In genomic region chr2:82524826-82525225, GRCh38 we compare ENCODE assay signal across 28 cellular contexts.
DNase-seq lines count a peak whose midpoint lies in the region; ATAC-seq, FAIRE-seq and TF ChIP-seq lines count a peak whose summit lies in the region.
"Had no signal": no experiment of that assay in that cellular context is flagged by ENCODE, and none has a peak within 500 bp of the region (broad histone marks: within the 10 kb centered on the region; RNA-seq: fewer than 3 reads in every experiment).

No MANE protein-coding gene starts in this region.

- no peaks in the 10 kb centered on the region for H3K4me1 ChIP-seq in HepG2 (ENCODE audit: insufficient read depth, low read length)
- H3K4me1 ChIP-seq in right lobe of liver, result no peaks in the 10 kb centered on the region
- H3K4me1 ChIP-seq: A549; BE2C; BLaER1; BLaER1 treated with 17β-estradiol and CSF1 and Interleukin-3, amounts not matched to agents 10 nM and 100 nM; Caco-2 had no signal

- DNase-seq in HepG2 (ENCODE audit: low spot score), result no peak
- no peak for DNase-seq in right lobe of liver
- DNase-seq: 8988T; ACHN; AML-193; BE2C; C1 segment of cervical spinal cord; Caco-2; Calu3; CD4-positive, alpha-beta memory T cell; CD4-positive, alpha-beta T cell; CD8-positive, alpha-beta memory T cell; CD8-positive, alpha-beta T cell; COR-L47; DMS 273 treated with DMSO at 0.1 percent for 48 hours; DMS153; DMS53; DMS79; DMS79 treated with DMSO at 0.1 percent for 48 hours; DND-41; EL had no signal

- FAIRE-seq in HepG2 (lab: Jason Lieb, UNC), result no peak
- FAIRE-seq: A204.1, A549, D721Med had no signal

- ATAC-seq in HepG2, result no peak
- no peak for ATAC-seq in right lobe of liver
- ATAC-seq: A549; CD8-positive, alpha-beta T cell had no signal

- no peak overlapping the region for H2AFZ ChIP-seq in HepG2 (ENCODE audit: low read length)

- H3K4me3 ChIP-seq in HepG2 (replicated peaks in 1 of 3; ENCODE audit: insufficient read depth in 1 of 3, low read depth in 2 of 3, low read length in 3 of 3), result no peak overlapping the region
- H3K4me3 ChIP-seq in right lobe of liver, result no peak overlapping the region
- H3K4me3 ChIP-seq: A549; BLaER1; BLaER1 treated with 17β-estradiol and CSF1 and Interleukin-3, amounts not matched to agents 10 nM and 100 nM had no signal

- TF ChIP-seq EP300 in HepG2 (IDR thresholded peaks at IDR 0.05; ENCODE audit: low read depth in 2 of 2, low read length in 2 of 2) (no peak), HepG2 (CRISPR knock-in tag; IDR thresholded peaks at IDR 0.05; ENCODE audit: borderline replicate concordance) (no peak)

- no peaks in the 10 kb centered on the region for H3K79me2 ChIP-seq in HepG2 (ENCODE audit: insufficient read depth, low read length)

- H3K4me2 ChIP-seq in HepG2 (ENCODE audit: low read depth, low read length), result no peak overlapping the region
- H3K4me2 ChIP-seq: A549; BLaER1; BLaER1 treated with 17β-estradiol and CSF1 and Interleukin-3, amounts not matched to agents 10 nM and 100 nM had no signal

- no peaks in the 10 kb centered on the region for H4K20me1 ChIP-seq in HepG2 (ENCODE audit: insufficient read depth, low read length)
- H4K20me1 ChIP-seq: BLaER1; BLaER1 treated with 17β-estradiol and CSF1 and Interleukin-3, amounts not matched to agents 10 nM and 100 nM had no signal

- POLR2A ChIA-PET in HepG2 (lab: Yijun Ruan, JAX), result no interaction called here

- intact Hi-C loops in HepG2 (cut with micrococcal nuclease; ENCODE audit: unreplicated experiment) (no loop called here), right lobe of liver (cut with DNase I) (no loop called here)

- H3K27ac ChIP-seq in HepG2 (ENCODE audit: extremely low read length, insufficient read depth, low read length), result no peak overlapping the region
- no peak overlapping the region for H3K27ac ChIP-seq in right lobe of liver
- H3K27ac ChIP-seq: 22Rv1; A549; BLaER1; BLaER1 treated with 17β-estradiol and CSF1 and Interleukin-3, amounts not matched to agents 10 nM and 100 nM; C4-2B had no signal

- WGBS in HepG2 (ENCODE audit: low lambda C conversion rate), result 42% methylated on average over 7 of the region's 7 CpGs
- WGBS in right lobe of liver (ENCODE audit: insufficient coverage, low coverage, low lambda C conversion rate, missing lambda C conversion rate), result 77% methylated on average over 7 of the region's 7 CpGs

- CTCF ChIA-PET in HepG2 (lab: Yijun Ruan, JAX; ENCODE audit: low intra/inter-chr PET ratio, low total read pairs), result no interaction called here

- TF ChIP-seq CTCF in HepG2 (CRISPR knock-in tag; IDR thresholded peaks at IDR 0.05) (no peak), right lobe of liver (IDR thresholded peaks at IDR 0.05) (no peak)

- TF ChIP-seq POLR2A in HepG2 (IDR thresholded peaks at IDR 0.05; ENCODE audit: insufficient read depth in 1 of 2, low read depth in 2 of 2, low read length in 2 of 2) (no peak), right lobe of liver (IDR thresholded peaks at IDR 0.05) (no peak)

- in situ Hi-C loops in HepG2 (cut with HindIII; ENCODE audit: extremely low pct_ligation_motif_present, low pct_unique_long_range_greater_than_20kb), result no loop called here

- H3K9ac ChIP-seq in HepG2 (ENCODE audit: insufficient read depth, low read depth, low read length), result no peak overlapping the region
- H3K9ac ChIP-seq: BLaER1; BLaER1 treated with 17β-estradiol and CSF1 and Interleukin-3, amounts not matched to agents 10 nM and 100 nM had no signal

- TF ChIP-seq RAD21 in HepG2 (CRISPR knock-in tag; IDR thresholded peaks at IDR 0.05), result no peak

- H3K27me3 ChIP-seq in HepG2 (ENCODE audit: control insufficient read depth in 1 of 2, insufficient read depth in 2 of 2, low read length in 2 of 2) (no peaks in the 10 kb centered on the region), right lobe of liver (no peaks in the 10 kb centered on the region)
- H3K27me3 ChIP-seq: BE2C; BLaER1; BLaER1 treated with 17β-estradiol and CSF1 and Interleukin-3, amounts not matched to agents 10 nM and 100 nM had no signal

- H3K36me3 ChIP-seq in HepG2 (replicated peaks in 1 of 2; ENCODE audit: control insufficient read depth in 1 of 2, insufficient read depth in 2 of 2, low read length in 2 of 2) (no peaks in the 10 kb centered on the region), right lobe of liver (no peaks in the 10 kb centered on the region)
- H3K36me3 ChIP-seq: BE2C; BLaER1; BLaER1 treated with 17β-estradiol and CSF1 and Interleukin-3, amounts not matched to agents 10 nM and 100 nM had no signal

- BruUV-seq in HepG2 (replicated peaks; lab: Mats Ljungman, UMichigan), result no TSS peak

- H3K9me3 ChIP-seq in HepG2 (ENCODE audit: low read length) (peaks cover 5% of the 10 kb centered on the region; the same call in 1 of the 2 replicates), right lobe of liver (no peaks in the 10 kb centered on the region)
- H3K9me3 ChIP-seq: BE2C, BLaER1, Caco-2 had no signal

TF ChIP-seq in HepG2, 621 proteins besides CTCF, POLR2A, EP300 and RAD21:
- TF ChIP-seq CREB1 (IDR thresholded peaks at IDR 0.05) (peak; percentile 73), CREB1 (CRISPR knock-in tag; IDR thresholded peaks at IDR 0.05) (no peak), ATF7 (IDR thresholded peaks at IDR 0.05) (peak; percentile 85), ATF7 (CRISPR knock-in tag; IDR thresholded peaks at IDR 0.05) (no peak), HNRNPK (IDR thresholded peaks at IDR 0.05; ENCODE audit: low read depth, low read length, poor library complexity, severe bottlenecking) (no peak), ELF4 (CRISPR knock-in tag; IDR thresholded peaks at IDR 0.05; ENCODE audit: borderline replicate concordance) (no peak)
